8 cellular contexts compared by ENCODE assay signal in the genomic region with DNA sequence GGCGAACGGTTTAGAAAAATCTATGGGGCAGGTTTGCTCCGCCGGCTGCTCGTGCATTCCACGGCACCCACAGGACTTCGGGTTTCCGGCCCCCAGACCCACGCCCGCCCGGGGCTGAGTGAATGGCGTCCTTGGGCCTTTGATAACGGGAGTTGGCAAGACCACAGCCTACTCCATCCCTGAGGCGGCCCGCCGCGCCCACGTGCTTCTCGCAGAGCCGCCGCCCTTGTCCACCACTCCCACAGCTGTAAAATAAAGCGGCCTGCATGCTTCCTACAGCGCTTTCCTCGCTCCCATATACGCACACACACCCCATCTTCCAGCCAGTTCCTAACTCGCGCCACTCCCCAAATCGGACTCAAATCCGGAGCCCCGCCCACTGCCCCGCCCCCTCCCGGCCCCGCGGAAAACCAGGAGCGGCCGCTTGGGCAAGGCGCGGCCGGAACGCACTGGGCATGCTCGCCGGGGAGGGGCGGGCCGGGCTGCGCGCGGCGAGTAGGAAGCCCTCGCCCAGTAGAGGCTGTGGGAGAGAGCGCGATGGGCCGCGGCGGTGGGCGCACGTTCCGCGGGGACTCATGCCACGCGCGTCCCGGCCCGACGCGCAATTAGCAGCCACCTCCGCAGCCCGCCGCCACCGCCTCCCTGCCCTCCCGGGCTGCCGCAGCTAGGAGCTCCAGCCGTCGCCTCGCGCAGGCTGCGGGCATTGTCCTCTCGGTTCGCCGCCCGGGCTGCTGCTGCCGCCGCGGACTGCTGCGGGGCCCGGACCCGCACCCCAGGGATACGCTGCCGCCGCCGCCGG.
DNase-seq lines count a peak whose midpoint lies in the region; ATAC-seq, FAIRE-seq and TF ChIP-seq lines count a peak whose summit lies in the region.

A gene (plus strand): TSS at position 513 of the 799 bp plus-strand sequence. CDS start 468 bp downstream, outside the sequence.

- H3K4me3 ChIP-seq in mucosa of stomach (ENCODE audit: low read length) = peak within 1 kb of the TSS; percentile 83

- H3K36me3 ChIP-seq in mucosa of stomach (ENCODE audit: control insufficient read depth, insufficient read depth, low read length) = peaks cover 3% of the 10 kb centered on the region

- H3K4me1 ChIP-seq in mucosa of stomach (ENCODE audit: control insufficient read depth, insufficient read depth, low read length) = peaks cover 27% of the 10 kb centered on the region

- no peaks in the 10 kb centered on the region for H3K27me3 ChIP-seq in mucosa of stomach (ENCODE audit: control insufficient read depth, insufficient read depth, low read length)

- DNase-seq in COR-L47 (lab: John Stamatoyannopoulos, UW) = peak; percentile 96
- peak; percentile 87 for DNase-seq in HTR-8/SVneo (ENCODE audit: insufficient read length, low spot score)
- DNase-seq in OCI-M1 (lab: John Stamatoyannopoulos, UW) = peak; percentile 90
- DNase-seq in activated T-cell treated with anti-CD3 and anti-CD28 coated beads, Interleukin-2, amount 50 U/mL, for 1 hour = peak; percentile 95
- DNase-seq in erythroblast (lab: John Stamatoyannopoulos, UW) = peak; percentile 96 to 97
- peak; percentile 97 for DNase-seq in stimulated activated CD8-positive, alpha-beta memory T cell treated with anti-CD3 and anti-CD28 coated beads, Interleukin-4, amount 100 ng/mL, for 48 hours

- peak; percentile 71 for FAIRE-seq in HTR-8/SVneo (lab: Jason Lieb, UNC)

- H3K9ac ChIP-seq in mucosa of stomach (ENCODE audit: low read length) = peak within 1 kb of the TSS; percentile 96

- no peaks in the 10 kb centered on the region for H3K9me3 ChIP-seq in mucosa of stomach (ENCODE audit: control insufficient read depth, low read length)

- TF ChIP-seq POLR2A in erythroblast (IDR thresholded peaks at IDR 0.05; ENCODE audit: low read length) = peak; percentile 89

- ATAC-seq in GM21367 (IDR thresholded peaks at IDR 0.05; ENCODE audit: unreplicated experiment) = peak; percentile 39

Comparison
In these comparisons a context has a peak if more than half of its experiments do, and no peak if none do; other contexts are left out.
1. Peak in every context shown above with its lines: DNase-seq, ATAC-seq and H3K4me3 ChIP-seq.